ENCODE assay signal across 8 cellular contexts in genomic region chr12:51246254-51246853, GRCh38. TPM values are rescaled to one million over a fixed set of nuclear protein-coding genes. Genes with fewer than 3 reads are reported as not detected.
DNase-seq lines count a peak whose midpoint lies in the region; TF ChIP-seq lines count a peak whose summit lies in the region.

No MANE protein-coding gene starts in this region.

- H3K56ac ChIP-seq in H9 (ENCODE audit: insufficient read length, low read depth, low read length), result no peak overlapping the region

- peaks cover 28 to 29% of the 10 kb centered on the region in 2 experiments for H3K4me1 Mint-ChIP-seq in H9
- peaks cover 41% of the 10 kb centered on the region for H3K4me1 Mint-ChIP-seq in T-helper 2 cell treated with Interferon-gamma antibody and Interleukin-4, amounts not matched to agents 5 μg/mL and 100 μg/mL, for 36 hours (ENCODE audit: low read depth)

- H3K4me3 Mint-ChIP-seq in H9, result no peak overlapping the region
- H3K4me3 Mint-ChIP-seq in T-helper 2 cell treated with Interferon-gamma antibody and Interleukin-4, amounts not matched to agents 5 μg/mL and 100 μg/mL, for 36 hours, result peak overlapping the region; percentile 52

- no peak overlapping the region for H2BK12ac ChIP-seq in H9 (ENCODE audit: insufficient read length, low read depth, low read length)

- peaks cover 15% of the 10 kb centered on the region for H3K36me3 ChIP-seq in fibroblast of lung (ENCODE audit: control insufficient read depth, insufficient read depth, low read length)

- H4K8ac ChIP-seq in H9 (replicated peaks; ENCODE audit: insufficient read length, low read depth, low read length), result no peak overlapping the region

- H3K4me3 ChIP-seq in AG04450 (ENCODE audit: low read depth, low read length) (no peak overlapping the region), fibroblast of lung (replicated peaks in 1 of 4; ENCODE audit: control extremely low read depth in 1 of 4, insufficient read depth in 1 of 4, low read depth in 3 of 4, low read length in 4 of 4) (no peak overlapping the region)

- H3K9ac ChIP-seq in H9 (ENCODE audit: extremely low read depth, insufficient read length, low read length) (no peak overlapping the region), fibroblast of lung (ENCODE audit: insufficient read depth, low read length) (peak overlapping the region; percentile 14)

- H2AFZ ChIP-seq in H9 (ENCODE audit: low read length), result no peak overlapping the region
- H2AFZ ChIP-seq in fibroblast of lung (ENCODE audit: low read length), result peak overlapping the region; percentile 56

- H3K79me1 ChIP-seq in H9 (ENCODE audit: insufficient read depth, low read depth, low read length, poor library complexity, severe bottlenecking), result no peaks in the 10 kb centered on the region

- no peak overlapping the region for H2BK20ac ChIP-seq in H9 (ENCODE audit: low read depth, low read length, poor library complexity, severe bottlenecking)

- peaks cover 7% of the 10 kb centered on the region; the same call in 1 of the 2 replicates for H3K4me1 ChIP-seq in H9 (ENCODE audit: insufficient read depth, low read length)
- H3K4me1 ChIP-seq in fibroblast of lung (ENCODE audit: control insufficient read depth, extremely low read depth, insufficient read depth, low read length), result peaks cover 2% of the 10 kb centered on the region

- H3K4me2 ChIP-seq in H9 (ENCODE audit: insufficient read depth, insufficient read length, low read length) (no peak overlapping the region), fibroblast of lung (ENCODE audit: extremely low read depth, insufficient read depth, low read length) (no peak overlapping the region)

- no peak overlapping the region for H2BK15ac ChIP-seq in H9 (ENCODE audit: low read depth, low read length)

- H3T11ph ChIP-seq in H9 (ENCODE audit: low read length), result no peak overlapping the region

- H4K91ac ChIP-seq in H9 (ENCODE audit: insufficient read length, low read depth, low read length), result no peak overlapping the region

- H3K18ac ChIP-seq in H9 (ENCODE audit: insufficient read length, low read depth, low read length), result no peak overlapping the region

- H3K9me3 Mint-ChIP-seq in H9, result no peaks in the 10 kb centered on the region
- no peaks in the 10 kb centered on the region for H3K9me3 Mint-ChIP-seq in T-helper 2 cell treated with Interferon-gamma antibody and Interleukin-4, amounts not matched to agents 5 μg/mL and 100 μg/mL, for 36 hours

- peak overlapping the region; percentile 71 to 76 (median 74); a peak in 5 of 7 replicates for H3K27ac Mint-ChIP-seq in H9
- peak overlapping the region; percentile 87 for H3K27ac Mint-ChIP-seq in T-helper 2 cell treated with Interferon-gamma antibody and Interleukin-4, amounts not matched to agents 5 μg/mL and 100 μg/mL, for 36 hours

- 100% methylated on average over 4 of the region's 7 CpGs for WGBS in H9 (ENCODE audit: extremely low coverage, insufficient read length, low lambda C conversion rate)

- H4K20me1 ChIP-seq in H9 (ENCODE audit: control insufficient read depth, insufficient read depth, insufficient read length) (no peaks in the 10 kb centered on the region), fibroblast of lung (ENCODE audit: control insufficient read depth, extremely low read depth, insufficient read depth, low read length) (no peaks in the 10 kb centered on the region)

- H3K23ac ChIP-seq in H9 (ENCODE audit: insufficient read length, low read depth, low read length), result no peak overlapping the region

- no peaks in the 10 kb centered on the region for H3K23me2 ChIP-seq in H9 (ENCODE audit: insufficient read length, low read depth, low read length, poor library complexity, severe bottlenecking)

- no peak overlapping the region for H2BK120ac ChIP-seq in H9 (ENCODE audit: low read depth, low read length, poor library complexity, severe bottlenecking)

- no peaks in the 10 kb centered on the region for H3K27me3 ChIP-seq in AG04450 (ENCODE audit: control insufficient read depth, insufficient read depth, low read length)
- no peaks in the 10 kb centered on the region for H3K27me3 ChIP-seq in H9 (ENCODE audit: insufficient read depth, low read length)
- no peaks in the 10 kb centered on the region for H3K27me3 ChIP-seq in fibroblast of lung (ENCODE audit: control insufficient read depth, insufficient read depth, low read length)

- CTCF ChIA-PET in AG04450 (lab: Charles Lee), result interaction anchor here (1.2 to 1.3 kb wide), 2 partner anchors 28 to 95 kb away, joined by 3 to 4 read pairs; no protein-coding TSS in a partner anchor

- no peaks in the 10 kb centered on the region for H3K27me3 Mint-ChIP-seq in H9 (ENCODE audit: low read depth)
- no peaks in the 10 kb centered on the region for H3K27me3 Mint-ChIP-seq in T-helper 2 cell treated with Interferon-gamma antibody and Interleukin-4, amounts not matched to agents 5 μg/mL and 100 μg/mL, for 36 hours (ENCODE audit: low read depth)

- H3K9me3 ChIP-seq in AG04450 (ENCODE audit: control insufficient read depth, insufficient read depth, low read length) (no peaks in the 10 kb centered on the region), H9 (ENCODE audit: control insufficient read depth, low read depth, low read length) (no peaks in the 10 kb centered on the region), fibroblast of lung (ENCODE audit: control insufficient read depth, insufficient read depth, low read depth, low read length) (no peaks in the 10 kb centered on the region)

- H3K27ac ChIP-seq in AG04450 (ENCODE audit: low read depth, low read length) (peak overlapping the region; percentile 52), H9 (ENCODE audit: insufficient read length, low read depth, low read length) (no peak overlapping the region), fibroblast of lung (ENCODE audit: insufficient read depth, low read length) (peak overlapping the region; percentile 47)

- H2BK5ac ChIP-seq in H9 (ENCODE audit: insufficient read length, low read length), result no peak overlapping the region

- H4K5ac ChIP-seq in H9 (ENCODE audit: insufficient read length, low read depth, low read length), result no peak overlapping the region

- H3K4ac ChIP-seq in H9 (ENCODE audit: low read depth, low read length), result no peak overlapping the region

- H3K79me2 ChIP-seq in H9 (ENCODE audit: insufficient read depth, low read length) (no peaks in the 10 kb centered on the region), fibroblast of lung (ENCODE audit: control insufficient read depth, insufficient read depth, low read length) (peaks cover 6% of the 10 kb centered on the region)

- no peak overlapping the region for H3K14ac ChIP-seq in H9 (ENCODE audit: insufficient read depth, low read length)

- POLR2A ChIA-PET in AG04450 (lab: Yijun Ruan, JAX), result no interaction called here

- no peak for DNase-seq in AG04450 (ENCODE audit: low read depth, low spot score)
- no peak for DNase-seq in H9
- DNase-seq in T-helper 2 cell treated with Interferon-gamma antibody and Interleukin-4, amounts not matched to agents 5 μg/mL and 100 μg/mL, for 36 hours (ENCODE audit: low spot score), result peak; percentile 29
- DNase-seq in fibroblast of lung (ENCODE audit: low read depth in 2 of 2), result peak; percentile 59 to 63
- peak; percentile 60 for DNase-seq in pons (ENCODE audit: low spot score)
- no peak for DNase-seq in T-helper 9 cell
- no peak for DNase-seq in NCI-H526 treated with DMSO at 0.1 percent for 48 hours (lab: John Stamatoyannopoulos, UW)
- no peak for DNase-seq in NCI-H446 treated with DMSO at 0.1 percent for 48 hours (lab: John Stamatoyannopoulos, UW)

- H2AK5ac ChIP-seq in H9 (ENCODE audit: insufficient read length, low read length), result no peak overlapping the region

- H3K36me3 Mint-ChIP-seq in H9 (ENCODE audit: insufficient read depth in 1 of 3, low read depth in 3 of 3), result peaks cover 16 to 35% (median 24%) of the 10 kb centered on the region in 3 experiments
- H3K36me3 Mint-ChIP-seq in T-helper 2 cell treated with Interferon-gamma antibody and Interleukin-4, amounts not matched to agents 5 μg/mL and 100 μg/mL, for 36 hours (ENCODE audit: low read depth), result peaks cover 37% of the 10 kb centered on the region

- TF ChIP-seq CTCF in AG04450 (IDR thresholded peaks at IDR 0.05; ENCODE audit: low read depth, low read length), result peak; percentile 5; the same call in 1 of the 2 replicates
- TF ChIP-seq CTCF in H9 (conservative IDR thresholded peaks at IDR 0.05), result peak; percentile 24; the same call in 1 of the 3 replicates
- no peak for TF ChIP-seq CTCF in fibroblast of lung (conservative IDR thresholded peaks at IDR 0.05 in 1 of 2, IDR thresholded peaks at IDR 0.05 in 1 of 2; ENCODE audit: low read depth in 1 of 2, low read length in 2 of 2)

RNA-seq across cellular contexts. Expression of gene DAZAP2, which starts 7.7 kb away (rescaled TPM):
- polyA plus RNA-seq in AG04450 (2011; rRNA removed) (285 and 333 TPM in 2 replicates), fibroblast of lung (303 and 344 TPM in 2 replicates)
- polyA minus RNA-seq in AG04450 (2011; rRNA and poly(A)+ RNA removed), result 260 and 299 TPM in 2 replicates
- total RNA-seq in H9 (2021) (23.6 and 25.8 TPM in 2 replicates), fibroblast of lung (59.6 TPM in 2 replicates)
- polyA plus RNA-seq in fibroblast of lung (2012), result 203 and 222 TPM in 2 replicates
- polyA minus RNA-seq in fibroblast of lung (ENCODE audit: low replicate concordance), result 518 and 661 TPM in 2 replicates

RNA-seq across cellular contexts. Expression of gene SMAGP, which starts 23.9 kb away (rescaled TPM):
- 31.4 and 38.2 TPM in 2 replicates for polyA plus RNA-seq in AG04450 (2011; rRNA removed)
- polyA minus RNA-seq in AG04450 (2011; rRNA and poly(A)+ RNA removed), result 20.4 and 28.5 TPM in 2 replicates
- total RNA-seq in H9 (2021), result 11.3 and 12.4 TPM in 2 replicates
- 5.1 and 11.6 TPM in 2 replicates for total RNA-seq in fibroblast of lung
- 20.5 and 43.7 TPM in 2 replicates for polyA plus RNA-seq in fibroblast of lung
- 16.1 and 41.2 TPM in 2 replicates for polyA plus RNA-seq in fibroblast of lung (2012)
- 16.7 and 70.7 TPM in 2 replicates for polyA minus RNA-seq in fibroblast of lung (ENCODE audit: low replicate concordance)

RNA-seq across cellular contexts. Expression of gene POU6F1, which starts 28.5 kb away (rescaled TPM):
- polyA plus RNA-seq in AG04450 (2011; rRNA removed) (3.1 and 4.2 TPM in 2 replicates), fibroblast of lung (3.3 and 3.5 TPM in 2 replicates)
- 4.0 and 4.5 TPM in 2 replicates for polyA minus RNA-seq in AG04450 (2011; rRNA and poly(A)+ RNA removed)
- total RNA-seq in H9 (2021) (12.0 and 13.3 TPM in 2 replicates), fibroblast of lung (3.3 and 4.8 TPM in 2 replicates)
- 5.1 and 5.4 TPM in 2 replicates for polyA plus RNA-seq in fibroblast of lung (2012)
- 4.7 and 11.1 TPM in 2 replicates for polyA minus RNA-seq in fibroblast of lung (ENCODE audit: low replicate concordance)

Comparison
In these comparisons a context has a peak if more than half of its experiments do, and no peak if none do; other contexts are left out.
1. DNase-seq: peak in T-helper 2 cell treated with Interferon-gamma antibody and Interleukin-4, amounts not matched to agents 5 μg/mL and 100 μg/mL, for 36 hours (single experiment), fibroblast of lung (2 of 2) and pons (single experiment); none in AG04450 (single experiment), H9 (single experiment), T-helper 9 cell (single experiment), NCI-H526 treated with DMSO at 0.1 percent for 48 hours (single experiment) and NCI-H446 treated with DMSO at 0.1 percent for 48 hours (single experiment).
2. CTCF ChIP-seq: peak in AG04450 (single experiment) and H9 (single experiment); none in fibroblast of lung (0 of 2).